In the genomic region with DNA sequence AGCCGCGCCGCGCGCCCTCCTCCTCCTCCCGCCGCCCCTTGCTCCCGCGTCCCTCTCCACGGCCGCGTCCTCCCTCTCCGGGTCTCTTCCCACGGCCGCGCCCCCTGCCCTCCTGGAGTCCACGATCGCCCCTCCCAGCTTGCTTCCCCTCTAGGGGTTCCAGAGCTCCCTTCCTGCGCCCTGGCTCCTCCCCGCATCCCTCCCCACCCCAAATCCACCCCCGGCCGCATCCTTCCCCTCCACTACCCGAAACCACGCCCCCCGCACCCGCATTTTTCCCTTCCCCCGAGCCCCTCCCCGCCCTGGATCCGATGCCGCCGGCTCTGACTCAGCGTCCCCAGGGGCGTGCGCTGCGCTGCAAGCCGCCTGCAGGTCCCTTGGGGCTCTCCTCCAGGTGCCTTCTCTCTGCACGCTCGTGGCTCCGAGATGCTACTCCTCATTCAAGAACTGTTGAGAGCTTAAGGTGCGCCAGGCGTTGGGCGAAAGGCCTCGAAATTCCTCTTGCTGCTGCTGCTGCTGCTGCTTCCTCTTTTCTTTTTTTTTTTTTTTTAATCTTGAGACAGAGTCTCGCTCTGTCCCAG, we compare ENCODE assay signal across 8 cellular contexts. TPM values are rescaled to one million over a fixed set of nuclear protein-coding genes. Genes with fewer than 3 reads are reported as not detected.
DNase-seq lines count a peak whose midpoint lies in the region; ATAC-seq and TF ChIP-seq lines count a peak whose summit lies in the region.

No MANE protein-coding gene starts in this region.

- peaks cover 2% of the 10 kb centered on the region; the same call in 1 of the 2 replicates for H3K27me3 ChIP-seq in GM06990 (replicated peaks; ENCODE audit: control insufficient read depth, insufficient read depth, low read length)

- H3K9me3 Mint-ChIP-seq in HFFc6 (no peaks in the 10 kb centered on the region), naive B cell (no peaks in the 10 kb centered on the region)
- no peaks in the 10 kb centered on the region for H3K9me3 Mint-ChIP-seq in stimulated activated effector memory CD8-positive, alpha-beta T cell treated with anti-CD3 and anti-CD28 coated beads, Interleukin-12 subunit alpha, Interleukin-12 subunit beta, amount 100 ng/mL, for 72 hours

- H3K27ac Mint-ChIP-seq in HFFc6 (no peak overlapping the region), naive B cell (peak overlapping the region in 5 of 6 donors; percentile 42 to 95 (median 59))
- H3K27ac Mint-ChIP-seq in stimulated activated effector memory CD8-positive, alpha-beta T cell treated with anti-CD3 and anti-CD28 coated beads, Interleukin-12 subunit alpha, Interleukin-12 subunit beta, amount 100 ng/mL, for 72 hours: no peak overlapping the region

- TF ChIP-seq CTCF in GM06990 (IDR thresholded peaks at IDR 0.05; ENCODE audit: insufficient read depth, low read length, poor library complexity, severe bottlenecking) (no peak), HFFc6 (IDR thresholded peaks at IDR 0.05) (no peak)

- H3K4me3 Mint-ChIP-seq in HFFc6 (peak overlapping the region; percentile 84), naive B cell (peak overlapping the region; percentile 81 to 93 (median 92))
- peak overlapping the region; percentile 71 for H3K4me3 Mint-ChIP-seq in stimulated activated effector memory CD8-positive, alpha-beta T cell treated with anti-CD3 and anti-CD28 coated beads, Interleukin-12 subunit alpha, Interleukin-12 subunit beta, amount 100 ng/mL, for 72 hours

- no peaks in the 10 kb centered on the region for H3K36me3 ChIP-seq in GM06990 (ENCODE audit: control insufficient read depth, insufficient read depth, low read length)

- H3K36me3 Mint-ChIP-seq in HFFc6 (ENCODE audit: low read depth) (no peaks in the 10 kb centered on the region), naive B cell (no peaks in the 10 kb centered on the region)
- no peaks in the 10 kb centered on the region for H3K36me3 Mint-ChIP-seq in stimulated activated effector memory CD8-positive, alpha-beta T cell treated with anti-CD3 and anti-CD28 coated beads, Interleukin-12 subunit alpha, Interleukin-12 subunit beta, amount 100 ng/mL, for 72 hours

- peak; percentile 86 to 87 for ATAC-seq in naive B cell (ENCODE audit: low read depth in 2 of 2)
- ATAC-seq in stimulated activated effector memory CD8-positive, alpha-beta T cell treated with anti-CD3 and anti-CD28 coated beads, Interleukin-12 subunit alpha, Interleukin-12 subunit beta, amount 100 ng/mL, for 72 hours: peak; percentile 84

- peaks cover 7% of the 10 kb centered on the region for H3K27me3 Mint-ChIP-seq in HFFc6 (ENCODE audit: insufficient read depth)
- peaks cover 8 to 27% (median 15%) of the 10 kb centered on the region in 3 donors for H3K27me3 Mint-ChIP-seq in naive B cell

- DNase-seq in GM06990 (ENCODE audit: extremely low read depth, insufficient read length) (peak; percentile 70), HFFc6 (peak; percentile 35), NCI-H2107 treated with DMSO at 0.1 percent for 48 hours (lab: John Stamatoyannopoulos, UW; ENCODE audit: unreplicated experiment) (peak; percentile 84), naive B cell (peak; percentile 63), DMS114 treated with DMSO at 0.1 percent for 48 hours (lab: John Stamatoyannopoulos, UW; ENCODE audit: unreplicated experiment) (no peak)
- peak; percentile 46 to 60 for DNase-seq in activated CD8-positive, alpha-beta memory T cell treated with anti-CD3 and anti-CD28 coated beads for 4 hours (ENCODE audit: low read depth in 2 of 2)
- peak; percentile 10 for DNase-seq in effector CD8-positive, alpha-beta T cell (lab: John Stamatoyannopoulos, UW)
- peak in 1 of 2 donors; percentile 56 for DNase-seq in stimulated activated effector memory CD8-positive, alpha-beta T cell treated with anti-CD3 and anti-CD28 coated beads, Interleukin-12 subunit alpha, Interleukin-12 subunit beta, amount 100 ng/mL, for 72 hours (ENCODE audit: low spot score in 2 of 2)

- peak overlapping the region; percentile 49 for H3K4me3 ChIP-seq in GM06990 (replicated peaks; ENCODE audit: low read depth, low read length)

- H3K4me1 Mint-ChIP-seq in HFFc6 (ENCODE audit: low read depth) (peaks cover 8% of the 10 kb centered on the region), naive B cell (peaks cover 5 to 10% (median 10%) of the 10 kb centered on the region in 3 donors)
- H3K4me1 Mint-ChIP-seq in stimulated activated effector memory CD8-positive, alpha-beta T cell treated with anti-CD3 and anti-CD28 coated beads, Interleukin-12 subunit alpha, Interleukin-12 subunit beta, amount 100 ng/mL, for 72 hours: no peaks in the 10 kb centered on the region

RNA-seq across cellular contexts. Expression of gene TMEM130, which starts 0.3 kb away (rescaled TPM):
- total RNA-seq in HFFc6 (2021; fragmentation: NEBNext Ultra II Directional; extraction: Animal tissue kit (Norgen Biotek cat#: 25700)): 10 to 100 TPM in 5 of 6 experiments, 1 to 10 TPM in 1; 5.6 to 13.1 (median 11.8) TPM
- polyA plus RNA-seq in naive B cell (ENCODE audit: low read depth in 6 of 6): under 1 TPM in 1 of 6 donors, not detected in 5; 0.32 TPM

RNA-seq across cellular contexts. Expression of gene TRRAP, which starts 8.2 kb away (rescaled TPM):
- total RNA-seq in HFFc6 (2021; fragmentation: NEBNext Ultra II Directional; extraction: Animal tissue kit (Norgen Biotek cat#: 25700)): 10 to 100 TPM; 26.6 to 35.5 (median 28.7) TPM
- 1 to 10 TPM in 5 of 6 donors, under 1 TPM in 1; 0.09 to 7.1 (median 3.1) TPM for polyA plus RNA-seq in naive B cell (ENCODE audit: low read depth in 6 of 6)

Comparison
In these comparisons a context has a peak if more than half of its experiments do, and no peak if none do; other contexts are left out.
1. H3K27ac Mint-ChIP-seq: peak in naive B cell (5 of 6); none in HFFc6 (single experiment) and stimulated activated effector memory CD8-positive, alpha-beta T cell treated with anti-CD3 and anti-CD28 coated beads, Interleukin-12 subunit alpha, Interleukin-12 subunit beta, amount 100 ng/mL, for 72 hours (single experiment).
2. Peak in every context shown above with its lines, with median percentiles within 50 percentile points of each other: H3K4me3 Mint-ChIP-seq.